6 cellular contexts compared by ENCODE assay signal in genomic region chr5:94564812-94565211, GRCh38.
"Had no signal": no experiment of that assay in that cellular context is flagged by ENCODE, and none has a peak within 500 bp of the region (broad histone marks: within the 10 kb centered on the region; RNA-seq: fewer than 3 reads in every experiment).

No MANE protein-coding gene starts in this region.

- ATAC-seq: HCT116, HepG2 had no signal

- DNase-seq: GM23248, GOT3, H7 had no signal

- H3K27me3 Mint-ChIP-seq: IgD-negative memory B cell had no signal

- H3K36me3 Mint-ChIP-seq: IgD-negative memory B cell had no signal

- H3K27ac Mint-ChIP-seq: IgD-negative memory B cell had no signal

- H3K4me3 Mint-ChIP-seq: IgD-negative memory B cell had no signal
